ENCODE assay signal across 16 cellular contexts in the genomic region with DNA sequence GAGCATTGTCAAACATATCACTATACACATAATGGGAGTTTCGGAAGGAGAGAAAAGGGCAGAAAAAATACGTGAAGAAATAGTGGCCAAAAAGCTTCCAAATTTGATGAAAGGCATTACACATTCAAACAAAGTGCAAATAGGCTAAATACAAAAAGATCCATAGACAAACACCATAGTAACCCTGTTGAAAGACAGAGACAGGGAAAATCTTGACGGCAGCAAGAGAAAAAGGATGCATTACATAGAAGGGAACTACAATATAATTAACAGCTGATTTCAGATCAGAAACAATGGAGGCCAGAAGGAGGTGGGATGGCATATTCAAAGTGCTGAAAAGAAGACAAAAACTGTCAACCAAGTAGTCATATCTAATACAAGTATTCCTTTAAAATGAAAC.
"Had no signal": no experiment of that assay in that cellular context is flagged by ENCODE, and none has a peak within 500 bp of the region (broad histone marks: within the 10 kb centered on the region; RNA-seq: fewer than 3 reads in every experiment).

No MANE protein-coding gene starts in this region.

- H3K4me3 Mint-ChIP-seq: naive thymus-derived CD4-positive, alpha-beta T cell; nephron progenitor cell had no signal

- ATAC-seq: heart left ventricle; left lobe of liver; naive thymus-derived CD4-positive, alpha-beta T cell had no signal

- H3K27me3 ChIP-seq: right atrium auricular region had no signal

- DNase-seq: dorsolateral prefrontal cortex; effector CD8-positive, alpha-beta T cell; foreskin melanocyte; heart left ventricle; hippocampal formation; mammary epithelial cell; naive thymus-derived CD4-positive, alpha-beta T cell; nephron progenitor cell; small intestine; stimulated activated CD4-positive, alpha-beta T cell treated with anti-CD3 and anti-CD28 coated beads, Interleukin-12 subunit alpha, Interleukin-12 subunit beta, amount 100 ng/mL, for 4 hours; stimulated activated naive CD4-positive, alpha-beta T cell treated with Interleukin-2 at 50 U/mL for 16 hours; trophoblast cell had no signal

- H3K27ac Mint-ChIP-seq: naive thymus-derived CD4-positive, alpha-beta T cell; nephron progenitor cell had no signal

- H3K4me3 ChIP-seq: coronary artery, dorsolateral prefrontal cortex, heart left ventricle, right atrium auricular region had no signal

- H3K4me1 Mint-ChIP-seq: naive thymus-derived CD4-positive, alpha-beta T cell had no signal

- H3K27ac ChIP-seq: coronary artery, dorsolateral prefrontal cortex, neutrophil had no signal

- H3K36me3 ChIP-seq: heart left ventricle, neutrophil, right atrium auricular region had no signal

- H3K9me3 ChIP-seq: neutrophil, right atrium auricular region had no signal
